Comparison of ENCODE assay signal across 8 cellular contexts in genomic region chr5:53482717-53483638, GRCh38. TPM values are rescaled to one million over a fixed set of nuclear protein-coding genes. Genes with fewer than 3 reads are reported as not detected.
DNase-seq lines count a peak whose midpoint lies in the region; TF ChIP-seq lines count a peak whose summit lies in the region.

No MANE protein-coding gene starts in this region.

- H3K27me3 Mint-ChIP-seq in MCF 10A (ENCODE audit: insufficient read depth, unreplicated experiment): no peaks in the 10 kb centered on the region
- H3K27me3 Mint-ChIP-seq in immature natural killer cell (ENCODE audit: low read depth in 3 of 3): peaks cover 5 to 39% (median 10%) of the 10 kb centered on the region in 3 donors

- no peak overlapping the region for H3K27ac ChIP-seq in OCI-LY1 (ENCODE audit: low read depth, low read length, poor library complexity, severe bottlenecking)

- CTCF ChIA-PET in MCF 10A (lab: Yijun Ruan, JAX): interaction anchor here (0.6 to 2.9 kb wide), 3 partner anchors 12 to 138 kb away, joined by 3 to 7 read pairs (median 3); no protein-coding TSS in a partner anchor

- H3K79me2 ChIP-seq in OCI-LY1 (ENCODE audit: insufficient read depth, low read length): no peaks in the 10 kb centered on the region

- BruUV-seq in MCF 10A (replicated peaks; lab: Mats Ljungman, UMichigan): no TSS peak

- POLR2A ChIA-PET in MCF 10A (lab: Yijun Ruan, JAX): interaction anchor here (0.6 kb wide), 1 partner anchor 224 kb away, joined by 3 read pairs; no protein-coding TSS in a partner anchor

- TF ChIP-seq CTCF in OCI-LY1 (IDR thresholded peaks at IDR 0.05; ENCODE audit: low read length) (peak; percentile 63), MCF 10A (IDR thresholded peaks at IDR 0.05; ENCODE audit: unreplicated experiment) (peak; percentile 10)

- H3F3A ChIP-seq in OCI-LY1 (ENCODE audit: insufficient read depth, low read length): no peaks in the 10 kb centered on the region

- no peaks in the 10 kb centered on the region for H3K36me3 Mint-ChIP-seq in MCF 10A (ENCODE audit: insufficient read depth, unreplicated experiment)
- peaks cover 0 to 4% (median 0%) of the 10 kb centered on the region in 3 donors for H3K36me3 Mint-ChIP-seq in immature natural killer cell

- DNase-seq in DMS 273 (lab: John Stamatoyannopoulos, UW; ENCODE audit: unreplicated experiment) (peak; percentile 63), DMS 273 treated with DMSO at 0.1 percent for 48 hours (lab: John Stamatoyannopoulos, UW) (no peak), MCF 10A (ENCODE audit: unreplicated experiment) (no peak), immature natural killer cell (no peak), H4 (ENCODE audit: low spot score) (no peak), SK-N-DZ (ENCODE audit: low spot score) (no peak)
- peak; percentile 43 for DNase-seq in stimulated activated CD8-positive, alpha-beta memory T cell treated with anti-CD3 and anti-CD28 coated beads, Interleukin-4, amount 100 ng/mL, for 48 hours

- H3K4me3 Mint-ChIP-seq in MCF 10A (ENCODE audit: unreplicated experiment) (peak overlapping the region; percentile 79), immature natural killer cell (peak overlapping the region; percentile 83 to 97 (median 90))

- peaks cover 24% of the 10 kb centered on the region for H3K4me1 ChIP-seq in OCI-LY1 (ENCODE audit: insufficient read depth, low read length, severe bottlenecking)

- H3K4me1 Mint-ChIP-seq in MCF 10A (ENCODE audit: insufficient read depth, unreplicated experiment) (peaks cover 23% of the 10 kb centered on the region), immature natural killer cell (peaks cover 41 to 53% of the 10 kb centered on the region in 2 donors)

- peak overlapping the region; percentile 15; the same call in 1 of the 2 replicates for H2AFZ ChIP-seq in OCI-LY1 (ENCODE audit: low read length)

- H3K9me3 Mint-ChIP-seq in MCF 10A (ENCODE audit: unreplicated experiment) (no peaks in the 10 kb centered on the region), immature natural killer cell (peaks cover 0 to 4% (median 0%) of the 10 kb centered on the region in 6 donors)

- H4K20me1 ChIP-seq in OCI-LY1 (ENCODE audit: insufficient read depth, low read length): no peaks in the 10 kb centered on the region

- no peaks in the 10 kb centered on the region for H3K9me2 ChIP-seq in OCI-LY1 (ENCODE audit: low read depth, low read length)

- peak overlapping the region; percentile 64 for H3K4me2 ChIP-seq in OCI-LY1 (ENCODE audit: low read length)

- 0 out of 2 replicates have a peak, but pooled peaks cover under 1% of the 10 kb centered on the region for H3K27me3 ChIP-seq in OCI-LY1 (ENCODE audit: insufficient read depth, low read length)

- intact Hi-C loops in MCF 10A (cut with micrococcal nuclease): no loop called here

- peak overlapping the region; percentile 46; the same call in 1 of the 2 replicates for H3K9ac ChIP-seq in OCI-LY1 (ENCODE audit: low read length)

- no peaks in the 10 kb centered on the region for H3K36me3 ChIP-seq in OCI-LY1 (ENCODE audit: insufficient read depth, low read length)

- no peaks in the 10 kb centered on the region for H3K9me3 ChIP-seq in OCI-LY1 (ENCODE audit: low read length)

- H3K4me3 ChIP-seq in OCI-LY1 (ENCODE audit: low read depth, low read length, poor library complexity, severe bottlenecking): peak overlapping the region; percentile 52

- H3K27ac Mint-ChIP-seq in MCF 10A (ENCODE audit: low read depth, unreplicated experiment): peak overlapping the region; percentile 66
- H3K27ac Mint-ChIP-seq in immature natural killer cell: peak overlapping the region in 1 of 6 donors; percentile 49

RNA-seq across cellular contexts. Expression of gene FST, which starts 2.5 kb away (rescaled TPM):
- 6.2 and 7.3 TPM in 2 replicates for total RNA-seq in MCF 10A (2022)
- not detected for polyA plus RNA-seq in immature natural killer cell
- total RNA-seq in H4 (2014; rRNA removed; shearing (Covaris generic)): 13.6 and 16.7 TPM in 2 replicates
- not detected in 2 replicates for polyA plus RNA-seq in SK-N-DZ (2014; cell fraction: cytosol; rRNA removed)
- polyA plus RNA-seq in SK-N-DZ (2014; cell fraction: nucleus; rRNA removed): 0.19 and 0.20 TPM in 2 replicates

Comparison
In these comparisons a context has a peak if more than half of its experiments do, and no peak if none do; other contexts are left out.
1. DNase-seq: peak in DMS 273 (single experiment) and stimulated activated CD8-positive, alpha-beta memory T cell treated with anti-CD3 and anti-CD28 coated beads, Interleukin-4, amount 100 ng/mL, for 48 hours (single experiment); none in DMS 273 treated with DMSO at 0.1 percent for 48 hours (single experiment), MCF 10A (single experiment), immature natural killer cell (0 of 3), H4 (single experiment) and SK-N-DZ (single experiment).